ENCODE assay signal across 7 cellular contexts in the genomic region with DNA sequence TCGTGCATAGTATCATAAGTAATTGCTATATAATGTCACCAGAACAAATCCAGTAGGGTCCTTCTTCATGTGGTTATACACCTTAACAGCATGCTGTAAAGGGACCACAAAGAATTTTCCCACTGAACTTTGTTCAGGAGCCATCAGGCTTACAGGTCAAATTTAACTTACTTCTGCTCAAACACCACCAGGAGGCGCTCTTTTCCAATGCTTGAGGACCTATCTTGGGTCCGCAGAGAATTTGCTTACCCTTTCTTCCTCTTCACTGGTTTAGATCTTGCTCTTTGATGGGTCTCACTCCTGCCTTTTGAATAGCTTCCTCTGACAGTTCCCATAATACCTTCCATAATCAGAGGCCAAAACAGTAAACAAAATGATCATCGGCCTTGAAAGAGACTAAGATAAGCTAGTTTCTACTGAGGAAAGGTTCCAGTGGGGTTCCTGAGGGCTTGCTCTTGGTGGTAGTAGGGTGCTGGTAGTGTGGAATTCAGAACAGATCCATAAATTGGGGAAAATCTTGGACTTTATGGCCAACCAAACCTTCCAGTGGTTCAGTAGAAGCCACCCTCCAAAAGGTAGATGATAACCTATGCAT. TPM values are rescaled to one million over a fixed set of nuclear protein-coding genes. Genes with fewer than 3 reads are reported as not detected.
A peak's percentile ranks its signal among the peaks of the same experiment; 100 is the strongest.
DNase-seq lines count a peak whose midpoint lies in the region; ATAC-seq and TF ChIP-seq lines count a peak whose summit lies in the region.

No MANE protein-coding gene starts in this region.

- H3K27me3 Mint-ChIP-seq in MCF 10A (ENCODE audit: insufficient read depth, unreplicated experiment): no peaks in the 10 kb centered on the region

- no peaks in the 10 kb centered on the region for H3K4me1 Mint-ChIP-seq in MCF 10A (ENCODE audit: insufficient read depth, unreplicated experiment)

- H3K36me3 Mint-ChIP-seq in MCF 10A (ENCODE audit: insufficient read depth, unreplicated experiment): no peaks in the 10 kb centered on the region

- CTCF ChIA-PET in MCF 10A (lab: Yijun Ruan, JAX): interaction anchor here (0.7 to 2.8 kb wide), 10 partner anchors 9 to 325 kb away, joined by 3 to 17 read pairs (median 3); partner anchors contain the start of genes ZNF302 and ZNF792

- no peak overlapping the region for H3K4me3 Mint-ChIP-seq in MCF 10A (ENCODE audit: unreplicated experiment)

- ATAC-seq in GM21717 (IDR thresholded peaks at IDR 0.05; ENCODE audit: unreplicated experiment): no peak

- peak; percentile 86 for TF ChIP-seq CTCF in GM12873 (IDR thresholded peaks at IDR 0.05; ENCODE audit: insufficient read depth, low read depth, low read length, missing control alignments)
- peak; percentile 47 for TF ChIP-seq CTCF in MCF 10A (IDR thresholded peaks at IDR 0.05; ENCODE audit: unreplicated experiment)

- intact Hi-C loops in MCF 10A (cut with micrococcal nuclease): loop anchor here (1.0 kb wide), 1 partner anchor 73 kb away; no protein-coding TSS in a partner anchor

- POLR2A ChIA-PET in MCF 10A (lab: Yijun Ruan, JAX): no interaction called here

- no peak overlapping the region for H3K27ac Mint-ChIP-seq in MCF 10A (ENCODE audit: low read depth, unreplicated experiment)

- peaks cover 11% of the 10 kb centered on the region for H3K9me3 Mint-ChIP-seq in MCF 10A (ENCODE audit: unreplicated experiment)

- DNase-seq in NCI-H187 (lab: John Stamatoyannopoulos, UW) (peak; percentile 6 to 18), T-helper 9 cell (peak; percentile 52), MCF 10A (ENCODE audit: unreplicated experiment) (peak; percentile 83), kidney glomerular epithelial cell (lab: John Stamatoyannopoulos, UW) (peak; percentile 37)
- DNase-seq in stimulated activated CD4-positive, alpha-beta T cell treated with anti-CD3 and anti-CD28 coated beads, Interleukin-4, amount 100 ng/mL, for 4 hours: peak; percentile 59

- no TSS peak for BruUV-seq in MCF 10A (replicated peaks; lab: Mats Ljungman, UMichigan)

RNA-seq across cellular contexts. Expression of gene SCGB2B2, which starts 37.4 kb away (rescaled TPM):
- not detected in 2 replicates for total RNA-seq in MCF 10A (2022)

RNA-seq across cellular contexts. Expression of gene ZNF302, which starts 37.9 kb away (rescaled TPM):
- total RNA-seq in MCF 10A (2022): 3.9 and 4.9 TPM in 2 replicates

Comparison
In these comparisons a context has a peak if more than half of its experiments do, and no peak if none do; other contexts are left out.
1. DNase-seq: peak in every context shown above with its lines; median percentile 83 in MCF 10A; 59 in stimulated activated CD4-positive, alpha-beta T cell treated with anti-CD3 and anti-CD28 coated beads, Interleukin-4, amount 100 ng/mL, for 4 hours; 52 in T-helper 9 cell; 37 in kidney glomerular epithelial cell; 12 in NCI-H187.